Comparison of ENCODE assay signal across 1 cellular context in the genomic region with DNA sequence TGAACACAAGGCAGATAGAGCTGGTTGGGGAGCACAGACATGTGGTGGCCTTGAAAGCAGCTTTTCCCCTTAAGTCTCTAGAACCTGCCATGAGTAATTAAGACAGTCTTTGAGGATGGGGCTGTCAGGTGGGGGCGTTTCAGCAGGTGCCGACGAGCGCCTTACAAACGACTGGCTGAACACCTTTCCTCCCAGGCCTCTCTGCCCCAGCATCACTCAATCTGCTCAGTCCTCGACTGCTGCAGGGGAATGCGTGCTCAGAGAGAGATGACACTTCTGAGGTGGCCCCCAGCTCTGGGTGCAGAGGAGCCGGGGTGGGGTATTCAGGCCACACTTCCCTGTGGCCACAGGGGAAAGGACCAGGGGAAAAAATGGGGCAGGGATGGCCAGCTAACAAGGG.
TF ChIP-seq lines count a peak whose summit lies in the region.

No MANE protein-coding gene starts in this region.

TF ChIP-seq in GM23338, 12 proteins besides CTCF, POLR2A, EP300 and RAD21:
- TF ChIP-seq EZH2 (IDR thresholded peaks at IDR 0.05; ENCODE audit: low read depth, unreplicated experiment): no peak
- TF ChIP-seq ZNF331 (CRISPR knock-in tag; IDR thresholded peaks at IDR 0.05; ENCODE audit: low read depth): no peak
- TF ChIP-seq EZH2phosphoT487 (IDR thresholded peaks at IDR 0.05; ENCODE audit: unreplicated experiment): no peak
- TF ChIP-seq ZNF114 (CRISPR knock-in tag; IDR thresholded peaks at IDR 0.05): no peak
- TF ChIP-seq POLR2AphosphoS5 (IDR thresholded peaks at IDR 0.05; ENCODE audit: low read depth): no peak
- TF ChIP-seq JUNB (IDR thresholded peaks at IDR 0.05; ENCODE audit: unreplicated experiment): no peak
- TF ChIP-seq, protein P1, sequence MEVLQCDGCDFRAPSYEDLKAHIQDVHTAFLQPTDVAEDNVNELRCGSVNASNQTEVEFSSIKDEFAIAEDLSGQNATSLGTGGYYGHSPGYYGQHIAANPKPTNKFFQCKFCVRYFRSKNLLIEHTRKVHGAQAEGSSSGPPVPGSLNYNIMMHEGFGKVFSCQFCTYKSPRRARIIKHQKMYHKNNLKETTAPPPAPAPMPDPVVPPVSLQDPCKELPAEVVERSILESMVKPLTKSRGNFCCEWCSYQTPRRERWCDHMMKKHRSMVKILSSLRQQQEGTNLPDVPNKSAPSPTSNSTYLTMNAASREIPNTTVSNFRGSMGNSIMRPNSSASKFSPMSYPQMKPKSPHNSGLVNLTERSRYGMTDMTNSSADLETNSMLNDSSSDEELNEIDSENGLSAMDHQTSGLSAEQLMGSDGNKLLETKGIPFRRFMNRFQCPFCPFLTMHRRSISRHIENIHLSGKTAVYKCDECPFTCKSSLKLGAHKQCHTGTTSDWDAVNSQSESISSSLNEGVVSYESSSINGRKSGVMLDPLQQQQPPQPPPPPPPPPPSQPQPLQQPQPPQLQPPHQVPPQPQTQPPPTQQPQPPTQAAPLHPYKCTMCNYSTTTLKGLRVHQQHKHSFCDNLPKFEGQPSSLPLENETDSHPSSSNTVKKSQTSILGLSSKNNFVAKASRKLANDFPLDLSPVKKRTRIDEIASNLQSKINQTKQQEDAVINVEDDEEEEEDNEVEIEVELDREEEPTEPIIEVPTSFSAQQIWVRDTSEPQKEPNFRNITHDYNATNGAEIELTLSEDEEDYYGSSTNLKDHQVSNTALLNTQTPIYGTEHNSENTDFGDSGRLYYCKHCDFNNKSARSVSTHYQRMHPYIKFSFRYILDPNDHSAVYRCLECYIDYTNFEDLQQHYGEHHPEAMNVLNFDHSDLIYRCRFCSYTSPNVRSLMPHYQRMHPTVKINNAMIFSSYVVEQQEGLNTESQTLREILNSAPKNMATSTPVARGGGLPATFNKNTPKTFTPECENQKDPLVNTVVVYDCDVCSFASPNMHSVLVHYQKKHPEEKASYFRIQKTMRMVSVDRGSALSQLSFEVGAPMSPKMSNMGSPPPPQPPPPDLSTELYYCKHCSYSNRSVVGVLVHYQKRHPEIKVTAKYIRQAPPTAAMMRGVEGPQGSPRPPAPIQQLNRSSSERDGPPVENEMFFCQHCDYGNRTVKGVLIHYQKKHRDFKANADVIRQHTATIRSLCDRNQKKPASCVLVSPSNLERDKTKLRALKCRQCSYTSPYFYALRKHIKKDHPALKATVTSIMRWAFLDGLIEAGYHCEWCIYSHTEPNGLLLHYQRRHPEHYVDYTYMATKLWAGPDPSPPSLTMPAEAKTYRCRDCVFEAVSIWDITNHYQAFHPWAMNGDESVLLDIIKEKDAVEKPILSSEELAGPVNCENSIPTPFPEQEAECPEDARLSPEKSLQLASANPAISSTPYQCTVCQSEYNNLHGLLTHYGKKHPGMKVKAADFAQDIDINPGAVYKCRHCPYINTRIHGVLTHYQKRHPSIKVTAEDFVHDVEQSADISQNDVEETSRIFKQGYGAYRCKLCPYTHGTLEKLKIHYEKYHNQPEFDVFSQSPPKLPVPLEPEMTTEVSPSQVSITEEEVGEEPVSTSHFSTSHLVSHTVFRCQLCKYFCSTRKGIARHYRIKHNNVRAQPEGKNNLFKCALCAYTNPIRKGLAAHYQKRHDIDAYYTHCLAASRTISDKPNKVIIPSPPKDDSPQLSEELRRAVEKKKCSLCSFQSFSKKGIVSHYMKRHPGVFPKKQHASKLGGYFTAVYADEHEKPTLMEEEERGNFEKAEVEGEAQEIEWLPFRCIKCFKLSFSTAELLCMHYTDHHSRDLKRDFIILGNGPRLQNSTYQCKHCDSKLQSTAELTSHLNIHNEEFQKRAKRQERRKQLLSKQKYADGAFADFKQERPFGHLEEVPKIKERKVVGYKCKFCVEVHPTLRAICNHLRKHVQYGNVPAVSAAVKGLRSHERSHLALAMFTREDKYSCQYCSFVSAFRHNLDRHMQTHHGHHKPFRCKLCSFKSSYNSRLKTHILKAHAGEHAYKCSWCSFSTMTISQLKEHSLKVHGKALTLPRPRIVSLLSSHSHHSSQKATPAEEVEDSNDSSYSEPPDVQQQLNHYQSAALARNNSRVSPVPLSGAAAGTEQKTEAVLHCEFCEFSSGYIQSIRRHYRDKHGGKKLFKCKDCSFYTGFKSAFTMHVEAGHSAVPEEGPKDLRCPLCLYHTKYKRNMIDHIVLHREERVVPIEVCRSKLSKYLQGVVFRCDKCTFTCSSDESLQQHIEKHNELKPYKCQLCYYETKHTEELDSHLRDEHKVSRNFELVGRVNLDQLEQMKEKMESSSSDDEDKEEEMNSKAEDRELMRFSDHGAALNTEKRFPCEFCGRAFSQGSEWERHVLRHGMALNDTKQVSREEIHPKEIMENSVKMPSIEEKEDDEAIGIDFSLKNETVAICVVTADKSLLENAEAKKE (CRISPR knock-in tag; IDR thresholded peaks at IDR 0.05): no peak
- TF ChIP-seq, protein P2, sequence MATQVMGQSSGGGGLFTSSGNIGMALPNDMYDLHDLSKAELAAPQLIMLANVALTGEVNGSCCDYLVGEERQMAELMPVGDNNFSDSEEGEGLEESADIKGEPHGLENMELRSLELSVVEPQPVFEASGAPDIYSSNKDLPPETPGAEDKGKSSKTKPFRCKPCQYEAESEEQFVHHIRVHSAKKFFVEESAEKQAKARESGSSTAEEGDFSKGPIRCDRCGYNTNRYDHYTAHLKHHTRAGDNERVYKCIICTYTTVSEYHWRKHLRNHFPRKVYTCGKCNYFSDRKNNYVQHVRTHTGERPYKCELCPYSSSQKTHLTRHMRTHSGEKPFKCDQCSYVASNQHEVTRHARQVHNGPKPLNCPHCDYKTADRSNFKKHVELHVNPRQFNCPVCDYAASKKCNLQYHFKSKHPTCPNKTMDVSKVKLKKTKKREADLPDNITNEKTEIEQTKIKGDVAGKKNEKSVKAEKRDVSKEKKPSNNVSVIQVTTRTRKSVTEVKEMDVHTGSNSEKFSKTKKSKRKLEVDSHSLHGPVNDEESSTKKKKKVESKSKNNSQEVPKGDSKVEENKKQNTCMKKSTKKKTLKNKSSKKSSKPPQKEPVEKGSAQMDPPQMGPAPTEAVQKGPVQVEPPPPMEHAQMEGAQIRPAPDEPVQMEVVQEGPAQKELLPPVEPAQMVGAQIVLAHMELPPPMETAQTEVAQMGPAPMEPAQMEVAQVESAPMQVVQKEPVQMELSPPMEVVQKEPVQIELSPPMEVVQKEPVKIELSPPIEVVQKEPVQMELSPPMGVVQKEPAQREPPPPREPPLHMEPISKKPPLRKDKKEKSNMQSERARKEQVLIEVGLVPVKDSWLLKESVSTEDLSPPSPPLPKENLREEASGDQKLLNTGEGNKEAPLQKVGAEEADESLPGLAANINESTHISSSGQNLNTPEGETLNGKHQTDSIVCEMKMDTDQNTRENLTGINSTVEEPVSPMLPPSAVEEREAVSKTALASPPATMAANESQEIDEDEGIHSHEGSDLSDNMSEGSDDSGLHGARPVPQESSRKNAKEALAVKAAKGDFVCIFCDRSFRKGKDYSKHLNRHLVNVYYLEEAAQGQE (IDR thresholded peaks at IDR 0.05; ENCODE audit: unreplicated experiment): no peak
- TF ChIP-seq, protein P3, sequence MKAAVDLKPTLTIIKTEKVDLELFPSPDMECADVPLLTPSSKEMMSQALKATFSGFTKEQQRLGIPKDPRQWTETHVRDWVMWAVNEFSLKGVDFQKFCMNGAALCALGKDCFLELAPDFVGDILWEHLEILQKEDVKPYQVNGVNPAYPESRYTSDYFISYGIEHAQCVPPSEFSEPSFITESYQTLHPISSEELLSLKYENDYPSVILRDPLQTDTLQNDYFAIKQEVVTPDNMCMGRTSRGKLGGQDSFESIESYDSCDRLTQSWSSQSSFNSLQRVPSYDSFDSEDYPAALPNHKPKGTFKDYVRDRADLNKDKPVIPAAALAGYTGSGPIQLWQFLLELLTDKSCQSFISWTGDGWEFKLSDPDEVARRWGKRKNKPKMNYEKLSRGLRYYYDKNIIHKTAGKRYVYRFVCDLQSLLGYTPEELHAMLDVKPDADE (IDR thresholded peaks at IDR 0.05): no peak
- TF ChIP-seq CREB1 (CRISPR knock-in tag; IDR thresholded peaks at IDR 0.05; ENCODE audit: low read depth): no peak
- TF ChIP-seq NANOG (IDR thresholded peaks at IDR 0.05; ENCODE audit: borderline replicate concordance): no peak
- TF ChIP-seq STAT1 (IDR thresholded peaks at IDR 0.05; ENCODE audit: unreplicated experiment): no peak
TF ChIP-seq in GM23338: peak in this region for 0.
